In the genomic region with DNA sequence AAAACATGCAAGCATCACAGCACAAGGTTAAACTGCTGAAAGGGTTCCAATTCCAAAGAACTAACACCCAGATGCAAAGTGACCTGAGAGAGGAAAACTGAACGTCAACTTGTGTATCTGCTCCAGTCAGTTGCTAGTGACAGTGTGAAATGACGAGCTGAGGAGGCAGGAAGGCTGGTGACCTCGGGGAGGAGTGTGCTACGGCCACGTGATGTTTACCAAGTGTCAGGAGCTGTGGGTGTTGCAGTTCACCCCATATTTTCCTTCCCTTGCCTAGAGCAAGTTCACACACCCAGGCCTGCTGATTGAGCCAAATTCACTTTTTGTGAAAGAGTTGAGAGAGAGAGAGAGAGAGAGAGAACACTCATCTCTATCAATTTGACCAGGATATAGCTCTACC, we compare ENCODE assay signal across 19 cellular contexts.
A peak's percentile ranks its signal among the peaks of the same experiment; 100 is the strongest.
DNase-seq lines count a peak whose midpoint lies in the region; ATAC-seq and TF ChIP-seq lines count a peak whose summit lies in the region.
"Had no signal": no experiment of that assay in that cellular context is flagged by ENCODE, and none has a peak within 500 bp of the region (broad histone marks: within the 10 kb centered on the region; RNA-seq: fewer than 3 reads in every experiment).

No MANE protein-coding gene starts in this region.

- TF ChIP-seq CTCF in Loucy (conservative IDR thresholded peaks at IDR 0.05; ENCODE audit: low read length) = no peak

- DNase-seq in activated naive CD4-positive, alpha-beta T cell treated with anti-CD3 and anti-CD28 coated beads for 36 hours = peak; percentile 5
- DNase-seq in activated naive CD4-positive, alpha-beta T cell (lab: John Stamatoyannopoulos, UW) = no peak
- peak; percentile 23 to 94 for DNase-seq in dermis microvascular lymphatic vessel endothelial cell (ENCODE audit: low read depth in 2 of 2)
- peak in 3 of 9 donors; percentile 2 to 10 (median 2) for DNase-seq in naive thymus-derived CD4-positive, alpha-beta T cell
- DNase-seq in NCI-H2227 (lab: John Stamatoyannopoulos, UW; ENCODE audit: unreplicated experiment) = no peak
- no peak for DNase-seq in NCI-H2171 (lab: John Stamatoyannopoulos, UW)
- DNase-seq: ACHN, AML-193, EL, KBM-7, NCI-H1436, NCI-H2029, NCI-H510A treated with DMSO at 0.1 percent for 48 hours, NCI-H82, Peyer's patch, Right ventricle myocardium superior had no signal

- intact Hi-C loops in activated naive CD4-positive, alpha-beta T cell treated with anti-CD3 and anti-CD28 coated beads for 36 hours (cut with micrococcal nuclease) = loop anchor here (10.0 kb wide), 2 partner anchors 692 to 1362 kb away; a partner anchor contains a TSS
- intact Hi-C loops in naive thymus-derived CD4-positive, alpha-beta T cell (cut with micrococcal nuclease) = loop anchor here in 1 of 2 donors (10.0 kb wide), 1 partner anchor 1352 kb away; no protein-coding TSS in a partner anchor

- no peak overlapping the region for H3K4me2 ChIP-seq in Loucy (ENCODE audit: low read depth, low read length, poor library complexity, severe bottlenecking)

- H3K36me3 ChIP-seq in Loucy (ENCODE audit: insufficient read depth, low read length) = no peaks in the 10 kb centered on the region
- H3K36me3 ChIP-seq in naive thymus-derived CD4-positive, alpha-beta T cell (ENCODE audit: control insufficient read depth in 2 of 3, insufficient read depth in 3 of 3, low read length in 3 of 3) = no peaks in the 10 kb centered on the region
- H3K36me3 ChIP-seq: Peyer's patch had no signal

- H4K20me1 ChIP-seq in Loucy (ENCODE audit: insufficient read depth, low read length, poor library complexity, severe bottlenecking) = no peaks in the 10 kb centered on the region

- H3K9me3 ChIP-seq in Loucy (ENCODE audit: insufficient read depth, low read depth, low read length) = no peaks in the 10 kb centered on the region
- H3K9me3 ChIP-seq in naive thymus-derived CD4-positive, alpha-beta T cell (ENCODE audit: control insufficient read depth in 2 of 3, low read length in 3 of 3) = no peaks in the 10 kb centered on the region
- H3K9me3 ChIP-seq: Peyer's patch had no signal

- no peak overlapping the region for H3K4me3 ChIP-seq in Loucy (ENCODE audit: low read length, poor library complexity, severe bottlenecking)
- H3K4me3 ChIP-seq in naive thymus-derived CD4-positive, alpha-beta T cell (ENCODE audit: low read length) = no peak overlapping the region
- H3K4me3 ChIP-seq: Peyer's patch had no signal

- peaks cover 3% of the 10 kb centered on the region for H3K9me3 Mint-ChIP-seq in activated naive CD4-positive, alpha-beta T cell treated with anti-CD3 and anti-CD28 coated beads for 36 hours
- peaks cover 0 to 10% (median 2%) of the 10 kb centered on the region in 11 donors for H3K9me3 Mint-ChIP-seq in naive thymus-derived CD4-positive, alpha-beta T cell

- no peaks in the 10 kb centered on the region for H3K4me1 ChIP-seq in Loucy (ENCODE audit: insufficient read depth, low read length, poor library complexity, severe bottlenecking)
- H3K4me1 ChIP-seq in naive thymus-derived CD4-positive, alpha-beta T cell (ENCODE audit: control insufficient read depth in 2 of 2, insufficient read depth in 2 of 2, low read length in 2 of 2) = no peaks in the 10 kb centered on the region
- H3K4me1 ChIP-seq: Peyer's patch had no signal

- H3K4me3 Mint-ChIP-seq in activated naive CD4-positive, alpha-beta T cell treated with anti-CD3 and anti-CD28 coated beads for 36 hours = no peak overlapping the region
- peak overlapping the region in 1 of 10 donors; percentile 13 for H3K4me3 Mint-ChIP-seq in naive thymus-derived CD4-positive, alpha-beta T cell

- no peak overlapping the region for H3K27ac ChIP-seq in naive thymus-derived CD4-positive, alpha-beta T cell (ENCODE audit: low read depth, low read length)
- H3K27ac ChIP-seq: Peyer's patch had no signal

- ATAC-seq in naive thymus-derived CD4-positive, alpha-beta T cell = peak; percentile 74
- ATAC-seq in GM19397 (IDR thresholded peaks at IDR 0.05; ENCODE audit: unreplicated experiment) = no peak

- no peaks in the 10 kb centered on the region for H3K9me2 ChIP-seq in Loucy (replicated peaks; ENCODE audit: low read depth, low read length)

- no peaks in the 10 kb centered on the region for H3K79me2 ChIP-seq in Loucy (ENCODE audit: insufficient read depth, low read length)

- POLR2A ChIA-PET in naive thymus-derived CD4-positive, alpha-beta T cell (lab: Charles Lee) = no interaction called here

- no peak overlapping the region for H3K27ac Mint-ChIP-seq in activated naive CD4-positive, alpha-beta T cell treated with anti-CD3 and anti-CD28 coated beads for 36 hours
- H3K27ac Mint-ChIP-seq in naive thymus-derived CD4-positive, alpha-beta T cell = peak overlapping the region in 2 of 9 donors; percentile 24 to 56
- H3K27ac Mint-ChIP-seq: CD14-positive monocyte had no signal

- H3F3A ChIP-seq in Loucy (ENCODE audit: low read depth) = no peaks in the 10 kb centered on the region

- CTCF ChIA-PET in activated naive CD4-positive, alpha-beta T cell treated with anti-CD3 and anti-CD28 coated beads for 36 hours (lab: Charles Lee) = interaction anchor here (1.3 kb wide), 1 partner anchor 12 kb away, joined by 3 read pairs; no protein-coding TSS in a partner anchor
- CTCF ChIA-PET in naive thymus-derived CD4-positive, alpha-beta T cell (lab: Charles Lee) = no interaction called here

- no peaks in the 10 kb centered on the region for H3K27me3 ChIP-seq in Loucy (ENCODE audit: insufficient read depth, low read length, poor library complexity, severe bottlenecking)
- H3K27me3 ChIP-seq in naive thymus-derived CD4-positive, alpha-beta T cell (ENCODE audit: control insufficient read depth in 2 of 2, insufficient read depth in 2 of 2, low read length in 2 of 2) = no peaks in the 10 kb centered on the region
- H3K27me3 ChIP-seq: Peyer's patch had no signal

- peak overlapping the region; percentile 33; the same call in 1 of the 2 replicates for H2AFZ ChIP-seq in Loucy (ENCODE audit: low read length)

- no peak overlapping the region for H3K9ac ChIP-seq in Loucy (ENCODE audit: low read depth, low read length, poor library complexity, severe bottlenecking)

- H3K36me3 Mint-ChIP-seq in activated naive CD4-positive, alpha-beta T cell treated with anti-CD3 and anti-CD28 coated beads for 36 hours (ENCODE audit: low read depth) = no peaks in the 10 kb centered on the region
- H3K36me3 Mint-ChIP-seq in naive thymus-derived CD4-positive, alpha-beta T cell = no peaks in the 10 kb centered on the region
- H3K36me3 Mint-ChIP-seq: CD14-positive monocyte had no signal

- no peaks in the 10 kb centered on the region for H3K27me3 Mint-ChIP-seq in activated naive CD4-positive, alpha-beta T cell treated with anti-CD3 and anti-CD28 coated beads for 36 hours (ENCODE audit: low read depth)
- peaks cover 0 to 4% (median 0%) of the 10 kb centered on the region in 5 donors for H3K27me3 Mint-ChIP-seq in naive thymus-derived CD4-positive, alpha-beta T cell

- peaks cover 4% of the 10 kb centered on the region for H3K4me1 Mint-ChIP-seq in activated naive CD4-positive, alpha-beta T cell treated with anti-CD3 and anti-CD28 coated beads for 36 hours (ENCODE audit: low read depth)
- H3K4me1 Mint-ChIP-seq in naive thymus-derived CD4-positive, alpha-beta T cell = peaks cover 0 to 6% (median 2%) of the 10 kb centered on the region in 7 donors
- H3K4me1 Mint-ChIP-seq: CD14-positive monocyte had no signal

Comparison
In these comparisons a context has a peak if more than half of its experiments do, and no peak if none do; other contexts are left out.
1. DNase-seq: peak in activated naive CD4-positive, alpha-beta T cell treated with anti-CD3 and anti-CD28 coated beads for 36 hours (single experiment) and dermis microvascular lymphatic vessel endothelial cell (2 of 2); none in activated naive CD4-positive, alpha-beta T cell (0 of 4), NCI-H2227 (single experiment) and NCI-H2171 (single experiment).